10 cellular contexts compared by ENCODE assay signal in genomic region chr12:95385246-95385645, GRCh38.
DNase-seq lines count a peak whose midpoint lies in the region; ATAC-seq, FAIRE-seq and TF ChIP-seq lines count a peak whose summit lies in the region.
"Had no signal": no experiment of that assay in that cellular context is flagged by ENCODE, and none has a peak within 500 bp of the region (broad histone marks: within the 10 kb centered on the region; RNA-seq: fewer than 3 reads in every experiment).

No MANE protein-coding gene starts in this region.

- H3K27me3 Mint-ChIP-seq in activated CD4-positive, alpha-beta memory T cell treated with anti-CD3 and anti-CD28 coated beads, Interleukin-2, amount 10 ng/mL, durations not matched to agents 7 days and 5 days, result no peaks in the 10 kb centered on the region
- H3K27me3 Mint-ChIP-seq: activated B cell treated with CpG ODN at 0.5 μM for 24 hours had no signal

- no peaks in the 10 kb centered on the region for H4K20me1 ChIP-seq in Karpas-422 (ENCODE audit: insufficient read depth, low read depth, low read length)

- H3K9me3 ChIP-seq in Karpas-422 (ENCODE audit: low read length), result no peaks in the 10 kb centered on the region
- H3K9me3 ChIP-seq in kidney (ENCODE audit: control insufficient read depth in 1 of 2, low read length in 2 of 2), result no peaks in the 10 kb centered on the region
- H3K9me3 ChIP-seq in testis, result no peaks in the 10 kb centered on the region

- TF ChIP-seq POLR2A in testis (IDR thresholded peaks at IDR 0.05), result no peak

- no peaks in the 10 kb centered on the region for H3K9me3 Mint-ChIP-seq in activated CD4-positive, alpha-beta memory T cell treated with anti-CD3 and anti-CD28 coated beads, Interleukin-2, amount 10 ng/mL, durations not matched to agents 7 days and 5 days
- H3K9me3 Mint-ChIP-seq: activated B cell treated with CpG ODN at 0.5 μM for 24 hours had no signal

- WGBS in testis, 2 donors, result 43 to 51% methylated on average over 7 of the region's 7 CpGs

- H3K79me2 ChIP-seq in Karpas-422 (ENCODE audit: low read length), result no peaks in the 10 kb centered on the region

- no peak for TF ChIP-seq CTCF in kidney (IDR thresholded peaks at IDR 0.05; ENCODE audit: borderline replicate concordance, extremely low read depth, insufficient read depth)
- no peak for TF ChIP-seq CTCF in testis (IDR thresholded peaks at IDR 0.05)

- intact Hi-C loops in kidney (cut with DNase I), result no loop called here
- intact Hi-C loops in testis (cut with DNase I; ENCODE audit: low total_unique reads), result no loop called here

- H3K4me3 ChIP-seq in Karpas-422 (ENCODE audit: low read length) (no peak overlapping the region; the same call in 1 of the 2 replicates), kidney (ENCODE audit: low read length in 2 of 2) (peak overlapping the region; percentile 18 to 43), testis (peak overlapping the region in 1 of 2 donors; percentile 40)
- H3K4me3 ChIP-seq: cardiac muscle cell had no signal

- peak overlapping the region; percentile 84 for H3K27ac ChIP-seq in Karpas-422 (ENCODE audit: low read length)
- no peak overlapping the region for H3K27ac ChIP-seq in kidney (ENCODE audit: low read depth in 2 of 2, low read length in 2 of 2)
- H3K27ac ChIP-seq in testis, result peak overlapping the region; percentile 75 to 77
- H3K27ac ChIP-seq: cardiac muscle cell had no signal

- H3K4me1 ChIP-seq in Karpas-422 (ENCODE audit: low read length) (peaks cover 53% of the 10 kb centered on the region), kidney (ENCODE audit: control insufficient read depth in 1 of 2, insufficient read depth in 1 of 2, low read depth in 1 of 2, low read length in 2 of 2) (no peaks in the 10 kb centered on the region), testis (peaks cover 4% of the 10 kb centered on the region)

- H3K9me2 ChIP-seq in Karpas-422 (replicated peaks; ENCODE audit: insufficient read depth, low read length), result no peaks in the 10 kb centered on the region

- H3K4me1 Mint-ChIP-seq in activated CD4-positive, alpha-beta memory T cell treated with anti-CD3 and anti-CD28 coated beads, Interleukin-2, amount 10 ng/mL, durations not matched to agents 7 days and 5 days, result no peaks in the 10 kb centered on the region

- POLR2A ChIA-PET in activated CD4-positive, alpha-beta memory T cell treated with anti-CD3 and anti-CD28 coated beads, Interleukin-2, amount 10 ng/mL, durations not matched to agents 7 days and 5 days (lab: Charles Lee), result no interaction called here

- CTCF ChIA-PET in activated CD4-positive, alpha-beta memory T cell treated with anti-CD3 and anti-CD28 coated beads, Interleukin-2, amount 10 ng/mL, durations not matched to agents 7 days and 5 days (lab: Charles Lee), result no interaction called here

- no peak overlapping the region for H3K4me3 Mint-ChIP-seq in activated CD4-positive, alpha-beta memory T cell treated with anti-CD3 and anti-CD28 coated beads, Interleukin-2, amount 10 ng/mL, durations not matched to agents 7 days and 5 days
- H3K4me3 Mint-ChIP-seq: activated B cell treated with CpG ODN at 0.5 μM for 24 hours had no signal

- no peak overlapping the region for H3K27ac Mint-ChIP-seq in activated CD4-positive, alpha-beta memory T cell treated with anti-CD3 and anti-CD28 coated beads, Interleukin-2, amount 10 ng/mL, durations not matched to agents 7 days and 5 days
- H3K27ac Mint-ChIP-seq: activated B cell treated with CpG ODN at 0.5 μM for 24 hours had no signal

- no peaks in the 10 kb centered on the region for H3K27me3 ChIP-seq in Karpas-422 (ENCODE audit: low read length)
- no peaks in the 10 kb centered on the region for H3K27me3 ChIP-seq in testis
- H3K27me3 ChIP-seq: cardiac muscle cell had no signal

- H3K36me3 Mint-ChIP-seq in activated CD4-positive, alpha-beta memory T cell treated with anti-CD3 and anti-CD28 coated beads, Interleukin-2, amount 10 ng/mL, durations not matched to agents 7 days and 5 days (ENCODE audit: low read depth), result no peaks in the 10 kb centered on the region

- peak overlapping the region; percentile 41 for H2AFZ ChIP-seq in Karpas-422 (ENCODE audit: low read length)

- no peak for FAIRE-seq in kidney (lab: Jason Lieb, UNC)
- no peak for FAIRE-seq in frontal cortex (lab: Jason Lieb, UNC)

- H3K36me3 ChIP-seq in Karpas-422 (ENCODE audit: insufficient read depth, low read length), result no peaks in the 10 kb centered on the region
- no peaks in the 10 kb centered on the region for H3K36me3 ChIP-seq in kidney (ENCODE audit: control insufficient read depth in 1 of 2, insufficient read depth in 2 of 2, low read length in 2 of 2)
- H3K36me3 ChIP-seq in testis (ENCODE audit: low read depth, missing control alignments), result no peaks in the 10 kb centered on the region
- H3K36me3 ChIP-seq: cardiac muscle cell had no signal

- H3K9ac ChIP-seq in Karpas-422 (ENCODE audit: low read length) (peak overlapping the region; percentile 41), kidney (ENCODE audit: low read length in 2 of 2) (no peak overlapping the region)

- DNase-seq in Karpas-422 (no peak), cerebellar cortex (ENCODE audit: low spot score) (peak; percentile 83), kidney (no peak), testis (peak; percentile 26), frontal cortex (ENCODE audit: low spot score in 2 of 2) (no peak), NCI-H2196 treated with DMSO at 0.1 percent for 48 hours (lab: John Stamatoyannopoulos, UW; ENCODE audit: unreplicated experiment) (no peak)
- DNase-seq in activated CD4-positive, alpha-beta memory T cell treated with anti-CD3 and anti-CD28 coated beads, Interleukin-2, amount 10 ng/mL, durations not matched to agents 7 days and 5 days, result no peak
- DNase-seq: activated B cell treated with CpG ODN at 0.5 μM for 24 hours had no signal

- H3K4me2 ChIP-seq in Karpas-422 (ENCODE audit: low read depth, low read length, poor library complexity, severe bottlenecking), result peak overlapping the region; percentile 58

- ATAC-seq in HG03378 (IDR thresholded peaks at IDR 0.05; ENCODE audit: unreplicated experiment), result no peak

Comparison
In these comparisons a context has a peak if more than half of its experiments do, and no peak if none do; other contexts are left out.
1. DNase-seq: peak in cerebellar cortex (single experiment) and testis (single experiment); none in Karpas-422 (single experiment), kidney (single experiment), frontal cortex (0 of 2), activated CD4-positive, alpha-beta memory T cell treated with anti-CD3 and anti-CD28 coated beads, Interleukin-2, amount 10 ng/mL, durations not matched to agents 7 days and 5 days (single experiment) and NCI-H2196 treated with DMSO at 0.1 percent for 48 hours (single experiment).
2. H3K27ac ChIP-seq: peak in Karpas-422 (single experiment) and testis (2 of 2); none in kidney (0 of 2).